Comparison of ENCODE assay signal across 8 cellular contexts in the genomic region with DNA sequence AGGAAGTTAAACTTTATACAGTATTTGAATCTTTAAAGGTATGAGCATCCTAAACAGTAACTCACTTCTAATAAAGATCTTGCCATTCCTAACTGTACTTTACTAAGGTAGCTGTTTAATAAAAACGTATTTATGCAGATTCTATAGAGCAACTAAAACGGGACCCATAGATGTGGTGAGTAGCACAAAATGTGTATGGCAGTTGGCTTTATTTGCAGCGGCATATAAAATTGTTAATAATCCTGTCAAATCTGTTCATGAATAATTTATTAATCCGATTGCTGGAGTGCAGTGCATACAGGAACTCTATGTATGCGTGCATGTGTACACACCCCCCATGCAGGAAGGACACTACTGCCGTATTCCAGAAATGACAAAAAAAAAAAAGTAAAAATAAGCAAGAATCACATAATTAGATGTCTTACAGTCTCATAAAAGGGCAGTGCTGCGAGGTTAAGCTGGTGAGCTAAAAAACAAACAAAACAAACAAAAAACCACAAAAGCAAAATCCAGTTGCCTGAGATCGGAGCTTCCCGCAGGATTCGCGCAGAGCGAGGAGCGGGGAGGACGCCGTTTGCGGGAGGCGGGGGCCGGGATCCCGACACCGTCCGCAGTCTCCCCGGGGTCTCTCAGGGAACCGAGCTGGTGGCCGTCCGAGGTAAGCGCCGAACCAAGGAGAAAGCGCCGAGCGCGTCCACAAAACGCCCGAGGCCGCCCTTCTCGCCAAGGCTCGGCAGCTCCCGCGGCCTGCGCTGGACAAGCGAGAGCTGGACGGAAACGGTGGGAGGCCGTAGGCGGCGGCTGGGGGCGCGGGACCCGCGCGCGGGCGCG.
A peak's percentile ranks its signal among the peaks of the same experiment; 100 is the strongest.
DNase-seq lines count a peak whose midpoint lies in the region; ATAC-seq and TF ChIP-seq lines count a peak whose summit lies in the region.

No MANE protein-coding gene starts in this region.

- no peaks in the 10 kb centered on the region for H3K9me3 Mint-ChIP-seq in stimulated activated naive B cell treated with anti-CD40 and anti-IgM and Interleukin-4, amounts not matched to agents 10 μg/mL and 1 μg/mL and 100 μg/mL, for 72 hours

- H3K27ac Mint-ChIP-seq in stimulated activated naive B cell treated with anti-CD40 and anti-IgM and Interleukin-4, amounts not matched to agents 10 μg/mL and 1 μg/mL and 100 μg/mL, for 72 hours: peak overlapping the region; percentile 96

- H3K4me1 ChIP-seq in adipocyte (ENCODE audit: control insufficient read depth, insufficient read depth, low read length): peaks cover 25% of the 10 kb centered on the region

- peak overlapping the region; percentile 98 for H3K9ac ChIP-seq in adipocyte (ENCODE audit: low read length)

- ATAC-seq in GM21367 (IDR thresholded peaks at IDR 0.05; ENCODE audit: unreplicated experiment) (peak; percentile 12), HG03575 (IDR thresholded peaks at IDR 0.05; ENCODE audit: extremely low read depth, insufficient number of reproducible peaks, low FRiP score, unreplicated experiment) (peak; percentile 8)
- ATAC-seq in stimulated activated naive B cell treated with anti-CD40 and anti-IgM and Interleukin-4, amounts not matched to agents 10 μg/mL and 1 μg/mL and 100 μg/mL, for 72 hours (replicated peaks): peak; percentile 28 to 40

- no peaks in the 10 kb centered on the region for H3K9me3 ChIP-seq in adipocyte (ENCODE audit: control insufficient read depth, low read length)

- no peaks in the 10 kb centered on the region for H3K36me3 ChIP-seq in adipocyte (ENCODE audit: control insufficient read depth, insufficient read depth, low read length, severe bottlenecking)

- POLR2A ChIA-PET in GM10248 (lab: Yijun Ruan, JAX): interaction anchor here (1.3 kb wide), 1 partner anchor 25 kb away, joined by 5 read pairs; no protein-coding TSS in a partner anchor

- no peaks in the 10 kb centered on the region for H3K27me3 Mint-ChIP-seq in stimulated activated naive B cell treated with anti-CD40 and anti-IgM and Interleukin-4, amounts not matched to agents 10 μg/mL and 1 μg/mL and 100 μg/mL, for 72 hours

- peaks cover 9 to 27% of the 10 kb centered on the region in 2 donors for H3K4me1 Mint-ChIP-seq in stimulated activated naive B cell treated with anti-CD40 and anti-IgM and Interleukin-4, amounts not matched to agents 10 μg/mL and 1 μg/mL and 100 μg/mL, for 72 hours

- CTCF ChIA-PET in GM10248 (lab: Yijun Ruan, JAX): interaction anchor here (0.7 to 1.1 kb wide), 2 partner anchors 674 to 819 kb away, joined by 3 to 4 read pairs; no protein-coding TSS in a partner anchor

- no peaks in the 10 kb centered on the region for H3K27me3 ChIP-seq in adipocyte (replicated peaks; ENCODE audit: control insufficient read depth, insufficient read depth, low read length)

- peaks cover 3% of the 10 kb centered on the region in 2 donors for H3K36me3 Mint-ChIP-seq in stimulated activated naive B cell treated with anti-CD40 and anti-IgM and Interleukin-4, amounts not matched to agents 10 μg/mL and 1 μg/mL and 100 μg/mL, for 72 hours

- peak overlapping the region; percentile 92 to 94 for H3K4me3 Mint-ChIP-seq in stimulated activated naive B cell treated with anti-CD40 and anti-IgM and Interleukin-4, amounts not matched to agents 10 μg/mL and 1 μg/mL and 100 μg/mL, for 72 hours

- DNase-seq in ELF-1 (ENCODE audit: low read depth, low spot score) (peak; percentile 71), adipocyte (ENCODE audit: low read depth) (no peak), iPS-NIHi7 (ENCODE audit: extremely low spot score) (peak; percentile 77), putamen (ENCODE audit: low spot score) (no peak), GM10248 (ENCODE audit: extremely low spot score) (no peak)
- no peak for DNase-seq in stimulated activated naive B cell treated with anti-CD40 and anti-IgM and Interleukin-4, amounts not matched to agents 10 μg/mL and 1 μg/mL and 100 μg/mL, for 72 hours

- TF ChIP-seq CTCF in GM10248 (IDR thresholded peaks at IDR 0.05; ENCODE audit: control extremely low read depth, extremely low read depth, low read depth, missing control alignments): no peak

- H3K4me3 ChIP-seq in adipocyte (ENCODE audit: low read length): peak overlapping the region; percentile 97

Comparison
In these comparisons a context has a peak if more than half of its experiments do, and no peak if none do; other contexts are left out.
1. DNase-seq: peak in ELF-1 (single experiment) and iPS-NIHi7 (single experiment); none in adipocyte (single experiment), stimulated activated naive B cell treated with anti-CD40 and anti-IgM and Interleukin-4, amounts not matched to agents 10 μg/mL and 1 μg/mL and 100 μg/mL, for 72 hours (single experiment), putamen (single experiment) and GM10248 (single experiment).
2. Peak in every context shown above with its lines, with median percentiles within 50 percentile points of each other: ATAC-seq.